Comparison of ENCODE assay signal across 11 cellular contexts in the genomic region with DNA sequence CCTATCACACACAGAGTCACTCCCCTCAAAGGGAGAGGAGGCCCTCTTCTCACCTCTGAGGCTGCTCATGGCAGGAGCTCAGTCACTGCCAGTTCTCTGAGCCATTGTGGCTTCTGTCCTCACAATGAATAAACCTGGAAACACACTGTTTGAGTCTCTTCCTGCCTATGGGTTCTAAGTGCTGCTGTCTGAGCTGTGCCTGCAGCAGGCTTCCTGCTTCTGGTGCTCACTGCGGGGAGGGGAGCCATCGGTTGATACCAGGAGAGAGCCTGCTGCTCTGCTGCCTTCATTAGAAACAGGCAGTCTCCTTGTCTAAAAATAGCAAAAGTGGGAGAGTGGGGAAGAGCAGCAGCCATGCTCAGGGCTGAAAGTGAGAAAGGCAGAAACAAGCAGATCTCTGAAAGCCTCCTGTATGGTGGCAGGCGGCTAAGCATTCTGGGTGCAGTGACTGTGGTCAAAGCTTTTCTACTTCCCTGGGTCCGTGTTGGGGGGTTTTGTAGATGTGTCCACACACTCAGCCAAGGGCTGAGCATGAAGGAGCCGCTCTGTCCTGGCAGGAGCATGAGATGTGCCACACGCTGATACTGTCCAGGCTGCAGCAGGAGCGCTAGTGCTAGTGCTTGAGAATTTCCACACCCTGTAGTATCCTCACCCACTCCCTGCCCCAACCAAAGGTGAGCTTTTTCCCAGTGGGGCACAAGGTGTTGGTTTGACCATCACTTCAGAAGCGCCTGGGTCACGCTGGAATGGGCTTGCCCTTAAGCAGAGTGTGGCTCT. TPM values are rescaled to one million over a fixed set of nuclear protein-coding genes. Genes with fewer than 3 reads are reported as not detected.
DNase-seq lines count a peak whose midpoint lies in the region; ATAC-seq lines count a peak whose summit lies in the region.
"Had no signal": no experiment of that assay in that cellular context is flagged by ENCODE, and none has a peak within 500 bp of the region (broad histone marks: within the 10 kb centered on the region; RNA-seq: fewer than 3 reads in every experiment).

No MANE protein-coding gene starts in this region.

- DNase-seq in NCI-H2081 (lab: John Stamatoyannopoulos, UW) (peak; percentile 18 to 49), NCI-H2081 treated with DMSO at 0.1 percent for 48 hours (lab: John Stamatoyannopoulos, UW) (no peak), UCSD-AML1 (lab: John Stamatoyannopoulos, UW; ENCODE audit: unreplicated experiment) (peak; percentile 59), Right ventricle myocardium superior (peak; percentile 62), NCI-H187 (lab: John Stamatoyannopoulos, UW) (no peak)
- DNase-seq in stimulated activated CD4-positive, alpha-beta T cell treated with anti-CD3 and anti-CD28 coated beads, Interleukin-2, amount 100 ng/mL, for 48 hours = peak; percentile 15 to 28
- DNase-seq: NCI-H510A had no signal

- ATAC-seq in Right ventricle myocardium superior (ENCODE audit: poor library complexity) = peak; percentile 86
- no peak for ATAC-seq in HG03139 (IDR thresholded peaks at IDR 0.05; ENCODE audit: unreplicated experiment)
- no peak for ATAC-seq in GM21390 (IDR thresholded peaks at IDR 0.05; ENCODE audit: unreplicated experiment)
- ATAC-seq: A549 had no signal

- intact Hi-C loops in Right ventricle myocardium superior (cut with DNase I) = no loop called here

RNA-seq across cellular contexts. Expression of gene PRKACG, which starts 34.2 kb away (rescaled TPM):
- total RNA-seq in Right ventricle myocardium superior = not detected
- total RNA-seq: liver had no signal

RNA-seq across cellular contexts. Expression of gene FXN, which starts 55.8 kb away (rescaled TPM):
- 38.0 TPM for total RNA-seq in Right ventricle myocardium superior

Comparison
In these comparisons a context has a peak if more than half of its experiments do, and no peak if none do; other contexts are left out.
1. DNase-seq: peak in NCI-H2081 (2 of 2), UCSD-AML1 (single experiment), Right ventricle myocardium superior (single experiment) and stimulated activated CD4-positive, alpha-beta T cell treated with anti-CD3 and anti-CD28 coated beads, Interleukin-2, amount 100 ng/mL, for 48 hours (2 of 2); none in NCI-H2081 treated with DMSO at 0.1 percent for 48 hours (single experiment) and NCI-H187 (0 of 2).